14 cellular contexts compared by ENCODE assay signal in the genomic region with DNA sequence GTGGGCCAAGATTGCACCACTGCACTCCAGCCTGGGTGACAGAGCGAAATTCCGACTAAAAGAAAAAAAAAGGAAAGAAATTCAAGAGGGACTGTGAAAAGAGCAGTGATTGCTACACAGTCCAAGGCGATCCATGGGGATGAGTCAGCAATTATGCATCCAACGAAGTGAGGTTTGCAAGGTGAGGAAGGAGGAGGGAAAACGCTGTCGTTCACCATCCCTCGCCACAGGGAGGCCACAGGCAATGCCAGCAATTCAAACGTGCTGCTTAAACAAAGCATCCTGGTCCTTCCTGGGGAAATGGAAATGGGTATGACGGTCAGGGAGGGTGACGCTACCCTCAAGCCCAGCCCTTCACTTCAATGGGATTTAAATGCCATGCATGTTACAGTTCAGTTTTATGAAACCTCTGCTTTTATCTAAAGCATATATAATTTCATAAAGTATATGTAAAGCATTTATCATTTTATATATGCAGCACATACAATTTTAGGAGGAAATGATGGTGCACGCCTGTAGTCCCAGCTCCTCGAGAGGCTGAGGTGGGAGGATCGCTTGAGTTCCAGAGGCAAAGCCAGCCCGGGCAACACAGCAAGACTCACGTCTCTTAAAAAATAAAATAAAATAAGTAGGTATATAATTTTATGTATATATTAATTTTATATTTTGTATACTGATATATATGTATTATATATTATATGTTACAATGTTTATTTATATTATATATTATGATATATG.
DNase-seq lines count a peak whose midpoint lies in the region; ATAC-seq and TF ChIP-seq lines count a peak whose summit lies in the region.
"Had no signal": no experiment of that assay in that cellular context is flagged by ENCODE, and none has a peak within 500 bp of the region (broad histone marks: within the 10 kb centered on the region; RNA-seq: fewer than 3 reads in every experiment).

No MANE protein-coding gene starts in this region.

- H3F3A ChIP-seq in PC-9 (ENCODE audit: insufficient read depth, low read depth): peaks cover 4% of the 10 kb centered on the region; the same call in 1 of the 2 replicates

- peak overlapping the region; percentile 27 for H3K4me2 ChIP-seq in PC-9

- no peak overlapping the region for H3K4me3 ChIP-seq in PC-9
- H3K4me3 ChIP-seq: ascending aorta, SK-N-MC, testis had no signal

- peak; percentile 98 for DNase-seq in ELR (ENCODE audit: low read depth)
- DNase-seq in PC-9: peak; percentile 78 to 94
- peak; percentile 88 for DNase-seq in non-pigmented ciliary epithelial cell (ENCODE audit: low read depth)
- DNase-seq in NCI-H2081 (lab: John Stamatoyannopoulos, UW): no peak
- no peak for DNase-seq in head of caudate nucleus
- DNase-seq in COLO829 (ENCODE audit: low spot score): no peak
- no peak for DNase-seq in caudate nucleus (lab: John Stamatoyannopoulos, UW)
- DNase-seq: hypothalamus; NCI-H2227 treated with DMSO at 0.1 percent for 48 hours; stimulated activated CD4-positive, alpha-beta T cell treated with anti-CD3 and anti-CD28 coated beads, Interleukin-4, amount 100 ng/mL, for 4 hours; testis had no signal

- POLR2A ChIA-PET in PC-9 (lab: Charles Lee; ENCODE audit: unreplicated experiment): no interaction called here

- H3K27ac ChIP-seq in PC-9 (peak overlapping the region; percentile 78), caudate nucleus (ENCODE audit: low read depth, low read length) (no peak overlapping the region)
- H3K27ac ChIP-seq: ascending aorta, SK-N-MC, testis had no signal

- ATAC-seq in esophagus mucosa: peak; percentile 94

- peaks cover 4% of the 10 kb centered on the region; the same call in 1 of the 2 replicates for H3K36me3 ChIP-seq in PC-9 (ENCODE audit: low read depth)

- no peak overlapping the region for H2AFZ ChIP-seq in PC-9

- no peaks in the 10 kb centered on the region for H3K9me2 ChIP-seq in PC-9 (ENCODE audit: insufficient read depth)

- no TSS peak for BruUV-seq in PC-9 (replicated peaks; lab: Mats Ljungman, UMichigan)

- no peaks in the 10 kb centered on the region for H3K27me3 ChIP-seq in PC-9 (ENCODE audit: insufficient read depth, low read depth)
- H3K27me3 ChIP-seq: ascending aorta, testis had no signal

- intact Hi-C loops in PC-9 (cut with micrococcal nuclease; ENCODE audit: unreplicated experiment) (loop anchor here (10.0 kb wide), 1 partner anchor 203 kb away; no protein-coding TSS in a partner anchor), head of caudate nucleus (cut with DNase I) (no loop called here)

- CTCF ChIA-PET in PC-9 (lab: Charles Lee): no interaction called here

- H3K79me2 ChIP-seq in PC-9 (ENCODE audit: low read depth): no peaks in the 10 kb centered on the region

- peaks cover 24% of the 10 kb centered on the region for H3K4me1 ChIP-seq in PC-9 (replicated peaks; ENCODE audit: insufficient read depth)
- H3K4me1 ChIP-seq: ascending aorta, testis had no signal

- H4K20me1 ChIP-seq in PC-9 (ENCODE audit: insufficient read depth): no peaks in the 10 kb centered on the region

- H3K9me3 ChIP-seq in PC-9 (ENCODE audit: insufficient read depth, low read depth): no peaks in the 10 kb centered on the region
- H3K9me3 ChIP-seq: testis had no signal

- TF ChIP-seq CTCF in PC-9 (conservative IDR thresholded peaks at IDR 0.05): no peak; the same call in 1 of the 2 replicates

Comparison
In these comparisons a context has a peak if more than half of its experiments do, and no peak if none do; other contexts are left out.
1. DNase-seq: peak in ELR (single experiment), PC-9 (2 of 2) and non-pigmented ciliary epithelial cell (single experiment); none in NCI-H2081 (0 of 2), head of caudate nucleus (0 of 42), COLO829 (single experiment) and caudate nucleus (0 of 61).